ENCODE assay signal across 8 cellular contexts in genomic region chr22:44325718-44326548, GRCh38. TPM values are rescaled to one million over a fixed set of nuclear protein-coding genes. Genes with fewer than 3 reads are reported as not detected.
A peak's percentile ranks its signal among the peaks of the same experiment; 100 is the strongest.
DNase-seq lines count a peak whose midpoint lies in the region; ATAC-seq and TF ChIP-seq lines count a peak whose summit lies in the region.

No MANE protein-coding gene starts in this region.

- CTCF ChIA-PET in activated CD8-positive, alpha-beta T cell treated with anti-CD3 and anti-CD28 coated beads for 36 hours (lab: Charles Lee): interaction anchor here (0.9 to 2.6 kb wide), 3 partner anchors 20 to 332 kb away, joined by 3 to 5 read pairs (median 5); no protein-coding TSS in a partner anchor

- intact Hi-C loops in activated CD8-positive, alpha-beta T cell treated with anti-CD3 and anti-CD28 coated beads for 36 hours (cut with micrococcal nuclease): loop anchor here (10.0 kb wide), 1 partner anchor 141 kb away; the partner anchor contains the start of gene PARVG
- intact Hi-C loops in left colon (cut with DNase I, micrococcal nuclease): no loop called here

- DNase-seq in NCI-H2029 (lab: John Stamatoyannopoulos, UW): peak; percentile 26
- DNase-seq in NCI-H2029 treated with DMSO at 0.1 percent for 48 hours (lab: John Stamatoyannopoulos, UW): no peak
- DNase-seq in activated CD8-positive, alpha-beta T cell treated with anti-CD3 and anti-CD28 coated beads for 36 hours: no peak
- DNase-seq in stimulated activated naive B cell treated with anti-CD40 and anti-IgM and Interleukin-4, amounts not matched to agents 10 μg/mL and 1 μg/mL and 100 μg/mL, for 72 hours: no peak
- DNase-seq in left colon: no peak

- POLR2A ChIA-PET in activated CD8-positive, alpha-beta T cell treated with anti-CD3 and anti-CD28 coated beads for 36 hours (lab: Charles Lee): interaction anchor here (1.1 kb wide), 1 partner anchor 23 kb away, joined by 3 read pairs; no protein-coding TSS in a partner anchor

- H3K36me3 Mint-ChIP-seq in activated CD8-positive, alpha-beta T cell treated with anti-CD3 and anti-CD28 coated beads for 36 hours (ENCODE audit: low read depth): no peaks in the 10 kb centered on the region
- no peaks in the 10 kb centered on the region for H3K36me3 Mint-ChIP-seq in stimulated activated naive B cell treated with anti-CD40 and anti-IgM and Interleukin-4, amounts not matched to agents 10 μg/mL and 1 μg/mL and 100 μg/mL, for 72 hours

- H3K4me3 Mint-ChIP-seq in activated CD8-positive, alpha-beta T cell treated with anti-CD3 and anti-CD28 coated beads for 36 hours: peak overlapping the region; percentile 46
- H3K4me3 Mint-ChIP-seq in stimulated activated naive B cell treated with anti-CD40 and anti-IgM and Interleukin-4, amounts not matched to agents 10 μg/mL and 1 μg/mL and 100 μg/mL, for 72 hours: peak overlapping the region; percentile 33 to 58

- H3K27me3 Mint-ChIP-seq in activated CD8-positive, alpha-beta T cell treated with anti-CD3 and anti-CD28 coated beads for 36 hours: peaks cover 42% of the 10 kb centered on the region
- peaks cover 68 to 83% of the 10 kb centered on the region in 2 donors for H3K27me3 Mint-ChIP-seq in stimulated activated naive B cell treated with anti-CD40 and anti-IgM and Interleukin-4, amounts not matched to agents 10 μg/mL and 1 μg/mL and 100 μg/mL, for 72 hours

- H3K36me3 ChIP-seq in iPS-18a (ENCODE audit: control insufficient read depth, low read depth, low read length): no peaks in the 10 kb centered on the region

- no peak for ATAC-seq in activated CD8-positive, alpha-beta T cell treated with anti-CD3 and anti-CD28 coated beads for 36 hours
- ATAC-seq in stimulated activated naive B cell treated with anti-CD40 and anti-IgM and Interleukin-4, amounts not matched to agents 10 μg/mL and 1 μg/mL and 100 μg/mL, for 72 hours (replicated peaks): no peak
- no peak for ATAC-seq in left colon
- no peak for ATAC-seq in GM18502 (IDR thresholded peaks at IDR 0.05; ENCODE audit: poor library complexity, unreplicated experiment)
- no peak for ATAC-seq in GM18517 (IDR thresholded peaks at IDR 0.05; ENCODE audit: unreplicated experiment)

- H3K27me3 ChIP-seq in iPS-18a (ENCODE audit: control insufficient read depth, insufficient read depth, low read length): peaks cover 31% of the 10 kb centered on the region

- no peaks in the 10 kb centered on the region for H3K9me3 Mint-ChIP-seq in activated CD8-positive, alpha-beta T cell treated with anti-CD3 and anti-CD28 coated beads for 36 hours
- H3K9me3 Mint-ChIP-seq in stimulated activated naive B cell treated with anti-CD40 and anti-IgM and Interleukin-4, amounts not matched to agents 10 μg/mL and 1 μg/mL and 100 μg/mL, for 72 hours: peaks cover 4 to 8% of the 10 kb centered on the region in 2 donors

- H3K27ac ChIP-seq in iPS-18a (ENCODE audit: low read length): no peak overlapping the region

- no peak for TF ChIP-seq CTCF in activated CD8-positive, alpha-beta T cell treated with anti-CD3 and anti-CD28 coated beads for 36 hours (IDR thresholded peaks at IDR 0.05)

- H3K4me3 ChIP-seq in iPS-18a (ENCODE audit: low read length): peak overlapping the region; percentile 28

- no peak overlapping the region for H3K9ac ChIP-seq in iPS-18a (ENCODE audit: low read length)

- H3K9me3 ChIP-seq in iPS-18a (ENCODE audit: control insufficient read depth, low read depth, low read length): no peaks in the 10 kb centered on the region

- peaks cover 20% of the 10 kb centered on the region for H3K4me1 ChIP-seq in iPS-18a (ENCODE audit: control insufficient read depth, low read depth, low read length)

- peaks cover 19% of the 10 kb centered on the region for H3K4me1 Mint-ChIP-seq in activated CD8-positive, alpha-beta T cell treated with anti-CD3 and anti-CD28 coated beads for 36 hours (ENCODE audit: low read depth)
- H3K4me1 Mint-ChIP-seq in stimulated activated naive B cell treated with anti-CD40 and anti-IgM and Interleukin-4, amounts not matched to agents 10 μg/mL and 1 μg/mL and 100 μg/mL, for 72 hours: peaks cover 23 to 36% of the 10 kb centered on the region in 2 donors

- H3K27ac Mint-ChIP-seq in activated CD8-positive, alpha-beta T cell treated with anti-CD3 and anti-CD28 coated beads for 36 hours: no peak overlapping the region
- no peak overlapping the region for H3K27ac Mint-ChIP-seq in stimulated activated naive B cell treated with anti-CD40 and anti-IgM and Interleukin-4, amounts not matched to agents 10 μg/mL and 1 μg/mL and 100 μg/mL, for 72 hours

RNA-seq across cellular contexts. Expression of gene SHISAL1, which starts 13.2 kb away (rescaled TPM):
- not detected for total RNA-seq in activated CD8-positive, alpha-beta T cell treated with anti-CD3 and anti-CD28 coated beads for 36 hours
- total RNA-seq in left colon: 1 to 10 TPM in 1 of 2 donors, under 1 TPM in 1; 0.27 to 8.6 TPM
